10 cellular contexts compared by ENCODE assay signal in genomic region chr3:25532763-25533162, GRCh38.
DNase-seq lines count a peak whose midpoint lies in the region; ATAC-seq and TF ChIP-seq lines count a peak whose summit lies in the region.
"Had no signal": no experiment of that assay in that cellular context is flagged by ENCODE, and none has a peak within 500 bp of the region (broad histone marks: within the 10 kb centered on the region; RNA-seq: fewer than 3 reads in every experiment).

No MANE protein-coding gene starts in this region.

- no peaks in the 10 kb centered on the region for H3K9me3 ChIP-seq in SU-DHL-6 (ENCODE audit: insufficient read depth, low read length)
- no peaks in the 10 kb centered on the region for H3K9me3 ChIP-seq in naive thymus-derived CD4-positive, alpha-beta T cell (ENCODE audit: control insufficient read depth in 2 of 3, low read length in 3 of 3)

- intact Hi-C loops in naive thymus-derived CD4-positive, alpha-beta T cell (cut with micrococcal nuclease), result no loop called here

- POLR2A ChIA-PET in AG04449 (lab: Yijun Ruan, JAX), result no interaction called here
- POLR2A ChIA-PET in naive thymus-derived CD4-positive, alpha-beta T cell (lab: Charles Lee), result no interaction called here

- H4K20me1 ChIP-seq in SU-DHL-6 (ENCODE audit: low read depth, low read length), result no peaks in the 10 kb centered on the region

- no peak for ATAC-seq in naive thymus-derived CD4-positive, alpha-beta T cell

- H3K9me3 Mint-ChIP-seq in naive thymus-derived CD4-positive, alpha-beta T cell, result peaks cover 2 to 18% (median 10%) of the 10 kb centered on the region in 11 donors

- H2AFZ ChIP-seq in SU-DHL-6 (ENCODE audit: low read depth, low read length, severe bottlenecking), result no peak overlapping the region

- H3K4me3 ChIP-seq in AG04449 (ENCODE audit: low read depth, low read length) (no peak overlapping the region), SU-DHL-6 (ENCODE audit: insufficient read depth, low read length, poor library complexity, severe bottlenecking) (no peak overlapping the region)
- H3K4me3 ChIP-seq in naive thymus-derived CD4-positive, alpha-beta T cell (ENCODE audit: low read length), result no peak overlapping the region

- H3K4me1 ChIP-seq in naive thymus-derived CD4-positive, alpha-beta T cell (ENCODE audit: control insufficient read depth in 2 of 2, insufficient read depth in 2 of 2, low read length in 2 of 2), result no peaks in the 10 kb centered on the region

- no peaks in the 10 kb centered on the region for H3K79me2 ChIP-seq in SU-DHL-6 (ENCODE audit: insufficient read depth, low read length)

- H3K4me3 Mint-ChIP-seq in naive thymus-derived CD4-positive, alpha-beta T cell, result no peak overlapping the region
- H3K4me3 Mint-ChIP-seq: T-helper 1 cell treated with Interleukin-12 subunit alpha and Interleukin-12 subunit beta and Interleukin-4 antibody, amounts not matched to agents 30 μg/mL and 1 μg/mL, for 36 hours had no signal

- H3K4me1 Mint-ChIP-seq in naive thymus-derived CD4-positive, alpha-beta T cell, result peaks cover 0 to 1% (median 0%) of the 10 kb centered on the region in 7 donors

- no peak overlapping the region for H3K9ac ChIP-seq in SU-DHL-6 (ENCODE audit: low read length)

- CTCF ChIA-PET in AG04449 (lab: Yijun Ruan, JAX), result interaction anchor here (0.7 to 2.6 kb wide), 7 partner anchors 9 to 61 kb away, joined by 3 to 10 read pairs (median 4); no protein-coding TSS in a partner anchor
- CTCF ChIA-PET in naive thymus-derived CD4-positive, alpha-beta T cell (lab: Charles Lee), result no interaction called here

- H3K36me3 ChIP-seq in SU-DHL-6 (ENCODE audit: low read length), result no peaks in the 10 kb centered on the region
- no peaks in the 10 kb centered on the region for H3K36me3 ChIP-seq in naive thymus-derived CD4-positive, alpha-beta T cell (ENCODE audit: control insufficient read depth in 2 of 3, insufficient read depth in 3 of 3, low read length in 3 of 3)

- H3K36me3 Mint-ChIP-seq in naive thymus-derived CD4-positive, alpha-beta T cell, result peaks cover 0 to 3% (median 0%) of the 10 kb centered on the region in 5 donors

- H3F3A ChIP-seq in SU-DHL-6 (ENCODE audit: insufficient read depth), result no peaks in the 10 kb centered on the region

- TF ChIP-seq CTCF in AG04449 (IDR thresholded peaks at IDR 0.05; ENCODE audit: insufficient read depth, low read length, missing control alignments) (peak; percentile 20), SU-DHL-6 (IDR thresholded peaks at IDR 0.05; ENCODE audit: insufficient read depth, low read length, poor library complexity, severe bottlenecking) (peak; percentile 79)

- H3K27ac ChIP-seq in SU-DHL-6 (ENCODE audit: low read depth, low read length), result no peak overlapping the region
- no peak overlapping the region for H3K27ac ChIP-seq in naive thymus-derived CD4-positive, alpha-beta T cell (ENCODE audit: low read depth, low read length)

- H3K9me2 ChIP-seq in SU-DHL-6 (replicated peaks; ENCODE audit: insufficient read depth, low read length), result no peaks in the 10 kb centered on the region

- no peak overlapping the region for H3K4me2 ChIP-seq in SU-DHL-6 (ENCODE audit: low read depth, low read length, poor library complexity, severe bottlenecking)

- no peak overlapping the region for H3K27ac Mint-ChIP-seq in naive thymus-derived CD4-positive, alpha-beta T cell
- H3K27ac Mint-ChIP-seq: T-helper 1 cell treated with Interleukin-12 subunit alpha and Interleukin-12 subunit beta and Interleukin-4 antibody, amounts not matched to agents 30 μg/mL and 1 μg/mL, for 36 hours had no signal

- peaks cover 0 to 11% (median 3%) of the 10 kb centered on the region in 5 donors for H3K27me3 Mint-ChIP-seq in naive thymus-derived CD4-positive, alpha-beta T cell

- H3K27me3 ChIP-seq in SU-DHL-6 (ENCODE audit: low read length), result no peaks in the 10 kb centered on the region
- no peaks in the 10 kb centered on the region for H3K27me3 ChIP-seq in naive thymus-derived CD4-positive, alpha-beta T cell (ENCODE audit: control insufficient read depth in 2 of 2, insufficient read depth in 2 of 2, low read length in 2 of 2)

- no peak for DNase-seq in AG04449 (ENCODE audit: low read depth, low spot score)
- peak; percentile 6 for DNase-seq in GM19240 (ENCODE audit: insufficient read length, low spot score)
- DNase-seq in iPS DF 4.7 (ENCODE audit: extremely low read depth, low spot score), result peak; percentile 51
- DNase-seq in NCI-H2227 treated with DMSO at 0.1 percent for 48 hours (lab: John Stamatoyannopoulos, UW), result no peak
- no peak for DNase-seq in NCI-H748 treated with DMSO at 0.1 percent for 48 hours (lab: John Stamatoyannopoulos, UW)
- DNase-seq in NOMO-1 treated with dmso at 0.1 percent for 144 hours (lab: John Stamatoyannopoulos, UW; ENCODE audit: unreplicated experiment), result no peak
- DNase-seq in naive thymus-derived CD4-positive, alpha-beta T cell, result no peak
- DNase-seq: kidney glomerular epithelial cell had no signal

Comparison
In these comparisons a context has a peak if more than half of its experiments do, and no peak if none do; other contexts are left out.
1. DNase-seq: peak in GM19240 (single experiment) and iPS DF 4.7 (single experiment); none in AG04449 (single experiment), NCI-H2227 treated with DMSO at 0.1 percent for 48 hours (single experiment), NCI-H748 treated with DMSO at 0.1 percent for 48 hours (single experiment), NOMO-1 treated with dmso at 0.1 percent for 144 hours (single experiment) and naive thymus-derived CD4-positive, alpha-beta T cell (0 of 9).